In genomic region chr14:35229495-35230089, GRCh38 we compare ENCODE assay signal across 9 cellular contexts.
DNase-seq lines count a peak whose midpoint lies in the region; ATAC-seq and TF ChIP-seq lines count a peak whose summit lies in the region.
"Had no signal": no experiment of that assay in that cellular context is flagged by ENCODE, and none has a peak within 500 bp of the region (broad histone marks: within the 10 kb centered on the region; RNA-seq: fewer than 3 reads in every experiment).

No MANE protein-coding gene starts in this region.

- H3K27ac Mint-ChIP-seq in CD8-positive, alpha-beta T cell: no peak overlapping the region
- H3K27ac Mint-ChIP-seq in HFFc6 (no peak overlapping the region), immature natural killer cell (peak overlapping the region in 3 of 6 donors; percentile 20 to 73 (median 28))

- TF ChIP-seq CTCF in CD8-positive, alpha-beta T cell (IDR thresholded peaks at IDR 0.05): peak; percentile 45
- TF ChIP-seq CTCF in HFFc6 (IDR thresholded peaks at IDR 0.05): peak; percentile 65

- H3K4me1 Mint-ChIP-seq in CD8-positive, alpha-beta T cell (ENCODE audit: low read depth): peaks cover 19% of the 10 kb centered on the region
- H3K4me1 Mint-ChIP-seq in HFFc6 (ENCODE audit: low read depth) (peaks cover 25% of the 10 kb centered on the region), immature natural killer cell (peaks cover 20 to 34% of the 10 kb centered on the region in 2 donors)

- H3K36me3 Mint-ChIP-seq in CD8-positive, alpha-beta T cell: peaks cover 22% of the 10 kb centered on the region
- H3K36me3 Mint-ChIP-seq in HFFc6 (ENCODE audit: low read depth) (no peaks in the 10 kb centered on the region), immature natural killer cell (peaks cover 0 to 4% (median 0%) of the 10 kb centered on the region in 3 donors)

- no peak overlapping the region for H3K4me3 Mint-ChIP-seq in CD8-positive, alpha-beta T cell
- H3K4me3 Mint-ChIP-seq in HFFc6 (no peak overlapping the region), immature natural killer cell (no peak overlapping the region)

- H3K36me3 ChIP-seq in CD8-positive, alpha-beta T cell (ENCODE audit: insufficient read depth, low read length): no peaks in the 10 kb centered on the region

- H3K27me3 ChIP-seq in CD8-positive, alpha-beta T cell (ENCODE audit: insufficient read depth, low read length): no peaks in the 10 kb centered on the region

- H3K4me1 ChIP-seq in CD8-positive, alpha-beta T cell (ENCODE audit: insufficient read depth, low read length): peaks cover 7% of the 10 kb centered on the region

- CTCF ChIA-PET in CD8-positive, alpha-beta T cell (lab: Charles Lee): interaction anchor here (0.9 to 5.4 kb wide), 28 partner anchors 9 to 198 kb away, joined by 3 to 72 read pairs (median 4); partner anchors contain the start of genes NFKBIA and PSMA6

- DNase-seq in CD8-positive, alpha-beta T cell: no peak
- DNase-seq in HFFc6 (no peak), RPMI8226 (peak; percentile 2), immature natural killer cell (peak in 2 of 3 donors; percentile 26 to 39), superior temporal gyrus (ENCODE audit: extremely low spot score) (no peak), iPS-NIHi7 (ENCODE audit: extremely low spot score) (no peak), ecto neural progenitor cell (ENCODE audit: low spot score) (no peak)
- DNase-seq: occipital lobe had no signal

- no peaks in the 10 kb centered on the region for H3K9me3 Mint-ChIP-seq in CD8-positive, alpha-beta T cell
- H3K9me3 Mint-ChIP-seq in HFFc6 (no peaks in the 10 kb centered on the region), immature natural killer cell (no peaks in the 10 kb centered on the region)

- intact Hi-C loops in CD8-positive, alpha-beta T cell (cut with DNase I, micrococcal nuclease): loop anchor here (1.0 to 5.0 kb wide), 5 partner anchors 87 to 193 kb away; no protein-coding TSS in a partner anchor

- H3K27ac ChIP-seq in CD8-positive, alpha-beta T cell (ENCODE audit: low read depth, low read length): no peak overlapping the region

- POLR2A ChIA-PET in CD8-positive, alpha-beta T cell (lab: Charles Lee): interaction anchor here (1.1 to 1.7 kb wide), 3 partner anchors 174 to 187 kb away, joined by 5 to 12 read pairs (median 6); no protein-coding TSS in a partner anchor

- H3K4me3 ChIP-seq in CD8-positive, alpha-beta T cell (ENCODE audit: low read depth, low read length): no peak overlapping the region

- ATAC-seq in CD8-positive, alpha-beta T cell: peak; percentile 58
- ATAC-seq in GM18870 (IDR thresholded peaks at IDR 0.05; ENCODE audit: unreplicated experiment): no peak

- H3K27me3 Mint-ChIP-seq in CD8-positive, alpha-beta T cell (ENCODE audit: low read depth): no peaks in the 10 kb centered on the region
- no peaks in the 10 kb centered on the region for H3K27me3 Mint-ChIP-seq in HFFc6 (ENCODE audit: insufficient read depth)
- no peaks in the 10 kb centered on the region for H3K27me3 Mint-ChIP-seq in immature natural killer cell (ENCODE audit: low read depth in 3 of 3)

- no peaks in the 10 kb centered on the region for H3K9me3 ChIP-seq in CD8-positive, alpha-beta T cell (ENCODE audit: low read length)

Comparison
In these comparisons a context has a peak if more than half of its experiments do, and no peak if none do; other contexts are left out.
1. DNase-seq: peak in RPMI8226 (single experiment) and immature natural killer cell (2 of 3); none in CD8-positive, alpha-beta T cell (0 of 7), HFFc6 (single experiment), superior temporal gyrus (single experiment), iPS-NIHi7 (single experiment) and ecto neural progenitor cell (single experiment).